In the genomic region with DNA sequence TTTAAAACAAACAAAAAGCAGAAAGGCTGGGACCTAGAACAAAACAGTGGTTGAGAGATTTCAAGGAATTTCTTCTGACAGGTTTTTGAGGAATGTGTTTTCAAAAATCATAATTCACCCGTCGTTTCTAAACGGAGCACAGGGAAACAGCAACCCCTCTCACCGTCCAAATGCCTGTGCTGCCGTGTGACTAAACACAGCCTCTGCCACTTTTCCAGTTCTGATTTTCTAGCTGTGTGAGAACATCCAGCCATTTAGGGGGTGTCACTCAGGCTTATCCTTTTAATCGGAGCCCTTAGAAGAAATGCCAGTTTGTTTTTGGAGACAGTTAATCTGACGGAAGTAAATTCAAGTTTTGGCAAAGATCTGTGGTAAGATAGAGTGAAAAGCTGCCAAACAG, we compare ENCODE assay signal across 19 cellular contexts.
"Had no signal": no experiment of that assay in that cellular context is flagged by ENCODE, and none has a peak within 500 bp of the region (broad histone marks: within the 10 kb centered on the region; RNA-seq: fewer than 3 reads in every experiment).

No MANE protein-coding gene starts in this region.

- DNase-seq: activated CD4-positive, alpha-beta T cell treated with anti-CD3 and anti-CD28 coated beads for 4 hours; activated CD4-positive, alpha-beta T cell treated with anti-CD3 and anti-CD28 coated beads, Interleukin-2, amount 50 U/mL, for 4 hours; activated naive CD4-positive, alpha-beta T cell; activated T-cell treated with anti-CD3 and anti-CD28 coated beads for 4 hours; activated T-cell treated with anti-CD3 and anti-CD28 coated beads, Interleukin-2, amount 50 U/mL, for 72 hours; body of pancreas; dorsolateral prefrontal cortex; effector memory CD4-positive, alpha-beta T cell; left ventricle myocardium inferior; right cardiac atrium; stimulated activated CD4-positive, alpha-beta T cell treated with anti-CD3 and anti-CD28 coated beads, Interleukin-15, amount 100 ng/mL, for 24 hours; stimulated activated CD4-positive, alpha-beta T cell treated with anti-CD3 and anti-CD28 coated beads, Interleukin-2, amount 100 ng/mL, for 24 hours; stimulated activated naive B cell treated with anti-CD40 and anti-IgM and Interleukin-4, amounts not matched to agents 10 μg/mL and 1 μg/mL and 100 μg/mL, for 72 hours; stomach; thyroid gland had no signal

- H3K36me3 ChIP-seq: left ventricle myocardium inferior, stomach, thyroid gland had no signal

- ATAC-seq: activated naive CD4-positive, alpha-beta T cell treated with anti-CD3 and anti-CD28 coated beads, Interleukin-2, amount 50 U/mL, for 72 hours; activated T-cell treated with anti-CD3 and anti-CD28 coated beads, Interleukin-2, amount 50 U/mL, for 72 hours; body of pancreas; right cardiac atrium; stimulated activated naive B cell treated with anti-CD40 and anti-IgM and Interleukin-4, amounts not matched to agents 10 μg/mL and 1 μg/mL and 100 μg/mL, for 72 hours had no signal

- H3K27me3 ChIP-seq: body of pancreas, stomach, thyroid gland had no signal

- FAIRE-seq: frontal cortex had no signal

- H3K4me3 ChIP-seq: body of pancreas, coronary artery, left ventricle myocardium inferior, lung, stomach, thyroid gland had no signal

- H3K4me1 ChIP-seq: body of pancreas, left ventricle myocardium inferior, stomach had no signal

- H3K27ac ChIP-seq: body of pancreas, coronary artery, dorsolateral prefrontal cortex, left ventricle myocardium inferior, stomach, thyroid gland had no signal

- H3K9me3 ChIP-seq: body of pancreas, left ventricle myocardium inferior, stomach, thyroid gland had no signal
